Comparison of ENCODE assay signal across 16 cellular contexts in the genomic region with DNA sequence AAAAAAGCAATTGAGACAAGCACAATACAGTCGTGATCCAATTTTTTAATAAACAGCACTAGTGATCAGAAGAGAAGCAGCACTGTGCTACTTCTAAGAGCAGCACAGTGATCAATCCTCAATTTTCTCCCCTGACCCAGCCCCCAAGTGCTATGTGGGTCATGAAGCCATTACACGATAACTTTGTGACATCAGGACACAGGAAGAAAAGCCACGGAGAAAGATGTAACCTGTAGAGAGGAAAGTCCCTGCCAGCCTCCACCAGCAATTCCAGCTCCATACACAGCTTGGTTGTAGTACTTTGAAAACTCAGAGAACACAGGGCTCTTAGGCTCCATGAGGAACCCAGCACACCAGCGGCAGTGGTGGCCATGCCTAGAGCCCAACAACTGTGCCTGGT. TPM values are rescaled to one million over a fixed set of nuclear protein-coding genes. Genes with fewer than 3 reads are reported as not detected.
DNase-seq lines count a peak whose midpoint lies in the region; ATAC-seq, FAIRE-seq and TF ChIP-seq lines count a peak whose summit lies in the region.
"Had no signal": no experiment of that assay in that cellular context is flagged by ENCODE, and none has a peak within 500 bp of the region (broad histone marks: within the 10 kb centered on the region; RNA-seq: fewer than 3 reads in every experiment).

No MANE protein-coding gene starts in this region.

- H3K9me3 Mint-ChIP-seq in stimulated activated effector memory CD8-positive, alpha-beta T cell treated with anti-CD3 and anti-CD28 coated beads, Interleukin-12 subunit alpha, Interleukin-12 subunit beta, amount 100 ng/mL, for 72 hours, result no peaks in the 10 kb centered on the region
- H3K9me3 Mint-ChIP-seq: H9 had no signal

- no peak for DNase-seq in DND-41
- no peak for DNase-seq in T-helper 17 cell
- no peak for DNase-seq in bronchial epithelial cell (ENCODE audit: low read depth)
- DNase-seq in stimulated activated effector memory CD8-positive, alpha-beta T cell treated with anti-CD3 and anti-CD28 coated beads, Interleukin-12 subunit alpha, Interleukin-12 subunit beta, amount 100 ng/mL, for 72 hours (ENCODE audit: low spot score in 2 of 2), result no peak
- DNase-seq in inferior parietal cortex (ENCODE audit: extremely low spot score), result no peak
- no peak for DNase-seq in stimulated activated CD4-positive, alpha-beta T cell treated with anti-CD3 and anti-CD28 coated beads, Interleukin-15, amount 100 ng/mL, for 24 hours
- DNase-seq in NCI-H1694 (lab: John Stamatoyannopoulos, UW), result no peak
- DNase-seq: DMS 273 treated with DMSO at 0.1 percent for 48 hours, EL, H9, NCI-H146, NCI-H2227 treated with DMSO at 0.1 percent for 48 hours, NCI-H69 had no signal

- H3K36me3 Mint-ChIP-seq in T-helper 17 cell (ENCODE audit: low read depth), result no peaks in the 10 kb centered on the region
- H3K36me3 Mint-ChIP-seq in stimulated activated effector memory CD8-positive, alpha-beta T cell treated with anti-CD3 and anti-CD28 coated beads, Interleukin-12 subunit alpha, Interleukin-12 subunit beta, amount 100 ng/mL, for 72 hours, result no peaks in the 10 kb centered on the region

- H3K27me3 Mint-ChIP-seq in T-helper 17 cell, result peaks cover 11% of the 10 kb centered on the region
- H3K27me3 Mint-ChIP-seq: B cell had no signal

- peak overlapping the region; percentile 61 for H2AFZ ChIP-seq in DND-41 (ENCODE audit: low read depth, low read length)

- H3K36me3 ChIP-seq in DND-41 (ENCODE audit: insufficient read depth, low read length), result no peaks in the 10 kb centered on the region
- H3K36me3 ChIP-seq in bronchial epithelial cell (ENCODE audit: control insufficient read depth, insufficient read depth, low read length), result no peaks in the 10 kb centered on the region
- H3K36me3 ChIP-seq: SJSA1 had no signal

- H3K4me1 ChIP-seq in DND-41 (ENCODE audit: insufficient read depth, low read length), result no peaks in the 10 kb centered on the region
- H3K4me1 ChIP-seq: SJSA1 had no signal

- H3K9ac ChIP-seq in DND-41 (ENCODE audit: low read depth, low read length), result no peak overlapping the region

- H3K27me3 ChIP-seq in DND-41 (ENCODE audit: insufficient read depth, low read length, poor library complexity), result no peaks in the 10 kb centered on the region
- no peaks in the 10 kb centered on the region for H3K27me3 ChIP-seq in bronchial epithelial cell (ENCODE audit: control insufficient read depth, insufficient read depth, low read length)
- H3K27me3 ChIP-seq: SJSA1 had no signal

- ATAC-seq in DND-41 (ENCODE audit: insufficient read depth, low read depth) (no peak), T-helper 17 cell (peak; percentile 74)
- peak; percentile 24 for ATAC-seq in stimulated activated effector memory CD8-positive, alpha-beta T cell treated with anti-CD3 and anti-CD28 coated beads, Interleukin-12 subunit alpha, Interleukin-12 subunit beta, amount 100 ng/mL, for 72 hours

- H3K27ac Mint-ChIP-seq in T-helper 17 cell, result no peak overlapping the region
- H3K27ac Mint-ChIP-seq in stimulated activated effector memory CD8-positive, alpha-beta T cell treated with anti-CD3 and anti-CD28 coated beads, Interleukin-12 subunit alpha, Interleukin-12 subunit beta, amount 100 ng/mL, for 72 hours, result peak overlapping the region; percentile 41
- H3K27ac Mint-ChIP-seq: B cell, H9 had no signal

- H3K4me3 ChIP-seq in DND-41 (ENCODE audit: low read depth in 1 of 2, low read length in 2 of 2), result no peak overlapping the region
- no peak overlapping the region for H3K4me3 ChIP-seq in bronchial epithelial cell (ENCODE audit: low read depth, low read length)
- H3K4me3 ChIP-seq: SJSA1 had no signal

- no peaks in the 10 kb centered on the region for H4K20me1 ChIP-seq in DND-41 (ENCODE audit: insufficient read depth, low read length)

- TF ChIP-seq CTCF in DND-41 (IDR thresholded peaks at IDR 0.05; ENCODE audit: borderline replicate concordance, extremely low read depth, low read length, poor library complexity, severe bottlenecking) (no peak), bronchial epithelial cell (IDR thresholded peaks at IDR 0.05; ENCODE audit: insufficient read depth, low read length, severe bottlenecking) (no peak)

- peak; percentile 66 for FAIRE-seq in bronchial epithelial cell (lab: Jason Lieb, UNC)
- FAIRE-seq: HTR-8/SVneo had no signal

- H3K27ac ChIP-seq in DND-41 (ENCODE audit: low read length), result no peak overlapping the region
- H3K27ac ChIP-seq: SJSA1 had no signal

- peaks cover 4% of the 10 kb centered on the region for H3K4me1 Mint-ChIP-seq in T-helper 17 cell
- peaks cover 17% of the 10 kb centered on the region for H3K4me1 Mint-ChIP-seq in stimulated activated effector memory CD8-positive, alpha-beta T cell treated with anti-CD3 and anti-CD28 coated beads, Interleukin-12 subunit alpha, Interleukin-12 subunit beta, amount 100 ng/mL, for 72 hours
- H3K4me1 Mint-ChIP-seq: B cell had no signal

- H3K79me2 ChIP-seq in DND-41 (ENCODE audit: insufficient read depth, low read length), result no peaks in the 10 kb centered on the region

- H3K9me3 ChIP-seq in DND-41 (ENCODE audit: insufficient read depth, low read length, severe bottlenecking) (no peaks in the 10 kb centered on the region), T-helper 17 cell (ENCODE audit: control insufficient read depth, low read length, poor library complexity, severe bottlenecking) (no peaks in the 10 kb centered on the region)
- H3K9me3 ChIP-seq: SJSA1 had no signal

- H3K4me3 Mint-ChIP-seq in T-helper 17 cell, result no peak overlapping the region
- H3K4me3 Mint-ChIP-seq in stimulated activated effector memory CD8-positive, alpha-beta T cell treated with anti-CD3 and anti-CD28 coated beads, Interleukin-12 subunit alpha, Interleukin-12 subunit beta, amount 100 ng/mL, for 72 hours, result no peak overlapping the region
- H3K4me3 Mint-ChIP-seq: B cell, H9 had no signal

- H3K4me2 ChIP-seq in DND-41 (ENCODE audit: insufficient read depth, low read length), result no peak overlapping the region

RNA-seq across cellular contexts. Expression of a gene that starts 45.3 kb away (rescaled TPM):
- total RNA-seq in T-helper 17 cell, result 1 to 10 TPM; 1.3 to 3.7 TPM
- total RNA-seq in bronchial epithelial cell, result under 0.01 and 0.26 TPM in 2 replicates
